In genomic region chr3:126895178-126896066, GRCh38 we compare ENCODE assay signal across 12 cellular contexts.
DNase-seq lines count a peak whose midpoint lies in the region; ATAC-seq lines count a peak whose summit lies in the region.
"Had no signal": no experiment of that assay in that cellular context is flagged by ENCODE, and none has a peak within 500 bp of the region (broad histone marks: within the 10 kb centered on the region; RNA-seq: fewer than 3 reads in every experiment).

No MANE protein-coding gene starts in this region.

- CTCF ChIA-PET in activated CD8-positive, alpha-beta memory T cell treated with anti-CD3 and anti-CD28 coated beads, Interleukin-2, amount 10 ng/mL, durations not matched to agents 7 days and 5 days (lab: Charles Lee) = interaction anchor here (1.1 kb wide), 1 partner anchor 20 kb away, joined by 3 read pairs; no protein-coding TSS in a partner anchor

- DNase-seq in DMS 273 (lab: John Stamatoyannopoulos, UW; ENCODE audit: unreplicated experiment) (peak; percentile 30), DMS 273 treated with DMSO at 0.1 percent for 48 hours (lab: John Stamatoyannopoulos, UW) (no peak), SK-MEL-5 (ENCODE audit: low read depth, low spot score) (peak; percentile 88), globus pallidus (ENCODE audit: low spot score) (peak; percentile 35), sciatic nerve (ENCODE audit: low spot score) (no peak)
- no peak for DNase-seq in stimulated activated CD4-positive, alpha-beta T cell treated with anti-CD3 and anti-CD28 coated beads, Interleukin-2, amount 100 ng/mL, for 24 hours
- DNase-seq in activated CD8-positive, alpha-beta memory T cell treated with anti-CD3 and anti-CD28 coated beads, Interleukin-2, amount 10 ng/mL, durations not matched to agents 7 days and 5 days = no peak
- DNase-seq: activated CD4-positive, CD25-positive, alpha-beta regulatory T cell treated with anti-CD3 and anti-CD28 coated beads, Interleukin-2, amount 50 U/mL, for 72 hours; activated gamma-delta T cell treated with Interleukin-2 at 50 U/mL for 16 hours; MV-4-11; posterior cingulate gyrus had no signal

- in situ Hi-C loops in SK-MEL-5 (cut with HindIII; ENCODE audit: low pct_unique_long_range_greater_than_20kb, low sequenced_read_pairs) = no loop called here

- intact Hi-C loops in sciatic nerve (cut with DNase I) = no loop called here

- no peaks in the 10 kb centered on the region for H3K9me3 Mint-ChIP-seq in activated CD8-positive, alpha-beta memory T cell treated with anti-CD3 and anti-CD28 coated beads, Interleukin-2, amount 10 ng/mL, durations not matched to agents 7 days and 5 days (ENCODE audit: low read depth)

- ATAC-seq in sciatic nerve = peak; percentile 82
- no peak for ATAC-seq in GM21723 (IDR thresholded peaks at IDR 0.05; ENCODE audit: unreplicated experiment)
- no peak for ATAC-seq in activated CD8-positive, alpha-beta memory T cell treated with anti-CD3 and anti-CD28 coated beads, Interleukin-2, amount 10 ng/mL, durations not matched to agents 7 days and 5 days

- H3K4me3 Mint-ChIP-seq in activated CD8-positive, alpha-beta memory T cell treated with anti-CD3 and anti-CD28 coated beads, Interleukin-2, amount 10 ng/mL, durations not matched to agents 7 days and 5 days = no peak overlapping the region

- no peaks in the 10 kb centered on the region for H3K27me3 Mint-ChIP-seq in activated CD8-positive, alpha-beta memory T cell treated with anti-CD3 and anti-CD28 coated beads, Interleukin-2, amount 10 ng/mL, durations not matched to agents 7 days and 5 days

- no peaks in the 10 kb centered on the region for H3K36me3 Mint-ChIP-seq in activated CD8-positive, alpha-beta memory T cell treated with anti-CD3 and anti-CD28 coated beads, Interleukin-2, amount 10 ng/mL, durations not matched to agents 7 days and 5 days

- no peaks in the 10 kb centered on the region for H3K4me1 Mint-ChIP-seq in activated CD8-positive, alpha-beta memory T cell treated with anti-CD3 and anti-CD28 coated beads, Interleukin-2, amount 10 ng/mL, durations not matched to agents 7 days and 5 days

- H3K27ac Mint-ChIP-seq in activated CD8-positive, alpha-beta memory T cell treated with anti-CD3 and anti-CD28 coated beads, Interleukin-2, amount 10 ng/mL, durations not matched to agents 7 days and 5 days = no peak overlapping the region

Comparison
In these comparisons a context has a peak if more than half of its experiments do, and no peak if none do; other contexts are left out.
1. DNase-seq: peak in DMS 273 (single experiment), SK-MEL-5 (single experiment) and globus pallidus (single experiment); none in DMS 273 treated with DMSO at 0.1 percent for 48 hours (single experiment), sciatic nerve (single experiment), stimulated activated CD4-positive, alpha-beta T cell treated with anti-CD3 and anti-CD28 coated beads, Interleukin-2, amount 100 ng/mL, for 24 hours (0 of 2) and activated CD8-positive, alpha-beta memory T cell treated with anti-CD3 and anti-CD28 coated beads, Interleukin-2, amount 10 ng/mL, durations not matched to agents 7 days and 5 days (single experiment).